In the genomic region with DNA sequence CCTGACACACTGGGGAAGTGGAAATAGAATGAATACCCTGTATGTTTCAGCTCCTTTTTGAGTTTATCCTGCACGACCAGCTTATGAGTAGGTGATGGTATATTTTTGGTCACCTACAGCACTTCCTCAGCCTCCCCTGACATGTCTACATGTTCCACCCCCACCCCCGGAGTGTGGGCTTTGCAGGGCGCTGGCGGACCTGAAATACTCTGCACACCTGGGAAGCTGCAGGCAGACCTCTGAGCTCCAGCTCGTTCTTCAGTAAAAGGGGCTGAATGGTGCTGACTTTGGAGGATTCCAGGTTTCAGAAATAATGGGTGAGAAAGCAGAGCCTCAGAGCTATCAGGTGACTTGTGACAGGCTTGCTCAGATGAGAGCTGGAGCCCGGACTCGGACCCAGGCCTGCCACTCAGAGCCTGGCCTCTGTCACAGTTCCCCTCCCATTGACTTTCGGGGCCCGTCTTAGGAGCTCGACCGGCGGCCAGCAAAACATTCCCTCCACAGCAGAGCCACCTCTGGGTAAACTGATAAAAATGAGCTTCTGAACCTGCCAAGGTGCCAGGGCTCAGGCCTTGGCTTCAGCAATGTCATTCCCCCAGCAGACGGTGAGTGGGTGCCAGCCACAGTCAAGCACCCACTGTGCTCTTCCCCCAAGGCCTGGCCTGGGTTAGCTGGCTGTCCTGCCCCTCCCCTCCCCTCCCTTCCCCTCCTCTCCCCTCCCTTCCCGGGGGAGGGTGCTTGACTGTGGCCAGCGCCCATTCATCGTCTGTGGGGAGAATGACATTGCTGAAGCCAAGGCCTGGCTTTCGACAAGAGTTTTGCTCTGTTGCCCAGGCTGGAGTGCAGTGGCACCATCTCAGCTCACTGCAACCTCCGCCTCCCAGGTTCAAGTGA, we compare ENCODE assay signal across 17 cellular contexts. TPM values are rescaled to one million over a fixed set of nuclear protein-coding genes. Genes with fewer than 3 reads are reported as not detected.
DNase-seq lines count a peak whose midpoint lies in the region; ATAC-seq and TF ChIP-seq lines count a peak whose summit lies in the region.
"Had no signal": no experiment of that assay in that cellular context is flagged by ENCODE, and none has a peak within 500 bp of the region (broad histone marks: within the 10 kb centered on the region; RNA-seq: fewer than 3 reads in every experiment).

No MANE protein-coding gene starts in this region.

- no peak overlapping the region for H2AFZ ChIP-seq in neuronal stem cell (ENCODE audit: low read length)

- H3K23ac ChIP-seq in neuronal stem cell (ENCODE audit: low read depth, low read length, poor library complexity): peak overlapping the region; percentile 59

- no peaks in the 10 kb centered on the region for H3K79me1 ChIP-seq in neuronal stem cell (ENCODE audit: low read depth, low read length)

- H3K27me3 ChIP-seq in right atrium auricular region (no peaks in the 10 kb centered on the region), esophagus (ENCODE audit: control insufficient read depth in 1 of 2, insufficient read depth in 2 of 2, low read length in 2 of 2) (no peaks in the 10 kb centered on the region), neuronal stem cell (ENCODE audit: control insufficient read depth in 3 of 3, insufficient read depth in 3 of 3, low read depth in 1 of 3, low read length in 3 of 3) (no peaks in the 10 kb centered on the region)
- no peaks in the 10 kb centered on the region for H3K27me3 ChIP-seq in effector memory CD4-positive, alpha-beta T cell (replicated peaks; ENCODE audit: control insufficient read depth, insufficient read depth, low read length, poor library complexity, severe bottlenecking)
- H3K27me3 ChIP-seq: sigmoid colon had no signal

- no peak overlapping the region for H3K4ac ChIP-seq in neuronal stem cell (ENCODE audit: low read length)

- no peak overlapping the region for H2BK120ac ChIP-seq in neuronal stem cell (ENCODE audit: low read depth, low read length)

- peak overlapping the region; percentile 52 for H3K18ac ChIP-seq in neuronal stem cell (ENCODE audit: low read length)

- H3K4me3 ChIP-seq in right atrium auricular region (no peak overlapping the region), esophagus (ENCODE audit: low read depth in 1 of 2, low read length in 2 of 2) (no peak overlapping the region), neuronal stem cell (ENCODE audit: low read length in 2 of 2) (no peak overlapping the region)
- H3K4me3 ChIP-seq in effector memory CD4-positive, alpha-beta T cell (ENCODE audit: insufficient read depth, low read depth, low read length, poor library complexity, severe bottlenecking): no peak overlapping the region
- H3K4me3 ChIP-seq: A549, sigmoid colon had no signal

- H2AK5ac ChIP-seq in neuronal stem cell (ENCODE audit: low read depth, low read length): no peak overlapping the region

- intact Hi-C loops in Right ventricle myocardium superior (cut with DNase I): no loop called here

- H3K9me3 ChIP-seq in right atrium auricular region (no peaks in the 10 kb centered on the region), esophagus (ENCODE audit: control insufficient read depth in 2 of 2, insufficient read depth in 1 of 2, low read depth in 1 of 2, low read length in 1 of 2) (no peaks in the 10 kb centered on the region), neuronal stem cell (replicated peaks in 1 of 2; ENCODE audit: control insufficient read depth in 2 of 2, insufficient read depth in 1 of 2, low read depth in 1 of 2, low read length in 2 of 2) (peaks cover 0 to 1% of the 10 kb centered on the region in 2 donors)
- H3K9me3 ChIP-seq in effector memory CD4-positive, alpha-beta T cell (ENCODE audit: control insufficient read depth, low read length): no peaks in the 10 kb centered on the region
- H3K9me3 ChIP-seq: A549, sigmoid colon had no signal

- H2BK12ac ChIP-seq in neuronal stem cell (ENCODE audit: low read length): no peak overlapping the region

- H3K36me3 ChIP-seq in right atrium auricular region (no peaks in the 10 kb centered on the region), esophagus (ENCODE audit: control insufficient read depth in 2 of 2, insufficient read depth in 2 of 2, low read length in 1 of 2) (peaks cover 0 to 10% of the 10 kb centered on the region in 2 donors), neuronal stem cell (replicated peaks in 1 of 2; ENCODE audit: control insufficient read depth in 2 of 2, insufficient read depth in 2 of 2, low read length in 2 of 2) (peaks cover 0 to 3% of the 10 kb centered on the region in 2 donors)
- H3K36me3 ChIP-seq in effector memory CD4-positive, alpha-beta T cell (ENCODE audit: control insufficient read depth, insufficient read depth, low read length): no peaks in the 10 kb centered on the region
- H3K36me3 ChIP-seq: sigmoid colon had no signal

- no peak for TF ChIP-seq CTCF in right atrium auricular region (IDR thresholded peaks at IDR 0.05)

- no peak overlapping the region for H3K27ac ChIP-seq in right atrium auricular region
- peak overlapping the region; percentile 4 to 40 for H3K27ac ChIP-seq in esophagus (ENCODE audit: low read depth in 2 of 2, low read length in 1 of 2)
- no peak overlapping the region for H3K27ac ChIP-seq in neuronal stem cell (replicated peaks; ENCODE audit: low read length)
- no peak overlapping the region for H3K27ac ChIP-seq in effector memory CD4-positive, alpha-beta T cell (ENCODE audit: insufficient read depth, low read length, poor library complexity, severe bottlenecking)
- H3K27ac ChIP-seq: A549, sigmoid colon had no signal

- no peak overlapping the region for H2BK5ac ChIP-seq in neuronal stem cell (ENCODE audit: low read length)

- DNase-seq in Right ventricle myocardium superior (peak; percentile 62), right atrium auricular region (ENCODE audit: low spot score) (no peak), neuronal stem cell (ENCODE audit: low spot score) (no peak), NCI-H1092 (lab: John Stamatoyannopoulos, UW) (no peak)
- DNase-seq in effector memory CD4-positive, alpha-beta T cell: no peak
- DNase-seq in activated CD8-positive, alpha-beta memory T cell treated with anti-CD3 and anti-CD28 coated beads, Interleukin-2, amount 50 U/mL, for 48 hours: no peak
- DNase-seq: activated naive CD4-positive, alpha-beta T cell treated with anti-CD3 and anti-CD28 coated beads, Interleukin-2, amount 10 ng/mL, durations not matched to agents 7 days and 5 days; activated T-cell treated with anti-CD3 and anti-CD28 coated beads, Interleukin-2, amount 50 U/mL, for 1 hour; kidney glomerular epithelial cell; NCI-H1436; NK-92 treated with Interleukin-12 subunit alpha and Interleukin-12 subunit beta, amount 100 ng/mL, for 24 hours; occipital lobe; sigmoid colon; SW 1271 had no signal

- 81 to 86% methylated on average over 15 to 18 of the region's 18 CpGs for WGBS in esophagus, 2 donors
- no CpG with 5 or more reads among the region's 18 CpGs for WGBS in neuronal stem cell (ENCODE audit: extremely low coverage in 2 of 2, insufficient read length in 2 of 2, insufficient replicate concordance in 1 of 2), 2 donors

- no peak overlapping the region for H3K9ac ChIP-seq in neuronal stem cell (ENCODE audit: low read depth, low read length, poor library complexity)

- H3K4me1 ChIP-seq in right atrium auricular region: peaks cover 0 to 21% of the 10 kb centered on the region in 2 donors
- H3K4me1 ChIP-seq in esophagus (ENCODE audit: control insufficient read depth in 2 of 2, insufficient read depth in 2 of 2, low read length in 1 of 2): peaks cover 0 to 13% of the 10 kb centered on the region in 2 donors
- peaks cover 6 to 11% of the 10 kb centered on the region in 2 donors for H3K4me1 ChIP-seq in neuronal stem cell (ENCODE audit: control insufficient read depth in 2 of 2, insufficient read depth in 1 of 2, low read depth in 1 of 2, low read length in 2 of 2)
- no peaks in the 10 kb centered on the region for H3K4me1 ChIP-seq in effector memory CD4-positive, alpha-beta T cell (ENCODE audit: control insufficient read depth, insufficient read depth, low read length, poor library complexity, severe bottlenecking)

- no peak overlapping the region for H2BK15ac ChIP-seq in neuronal stem cell (ENCODE audit: low read length)

- no peak overlapping the region for H4K8ac ChIP-seq in neuronal stem cell (ENCODE audit: low read depth, low read length)

- no peak overlapping the region for H3K4me2 ChIP-seq in neuronal stem cell (ENCODE audit: insufficient read depth, low read length, poor library complexity, severe bottlenecking)

- H3K14ac ChIP-seq in neuronal stem cell (ENCODE audit: low read length): no peak overlapping the region

- ATAC-seq in Right ventricle myocardium superior (ENCODE audit: poor library complexity) (peak; percentile 86), GM21528 (IDR thresholded peaks at IDR 0.05; ENCODE audit: low FRiP score, unreplicated experiment) (no peak)
- ATAC-seq: A549 had no signal

- H4K91ac ChIP-seq in neuronal stem cell (ENCODE audit: low read depth, low read length, poor library complexity): no peak overlapping the region

RNA-seq across cellular contexts. Expression of gene DOP1B, which starts 30.1 kb away (rescaled TPM):
- total RNA-seq in Right ventricle myocardium superior (14.1 TPM), right atrium auricular region (1 to 10 TPM; 4.0 to 4.9 TPM)
- 10 to 100 TPM in 1 of 2 donors, 1 to 10 TPM in 1; 9.2 to 13.2 TPM for polyA plus RNA-seq in esophagus
- polyA plus RNA-seq in neuronal stem cell (2013, experiment 1 of 2): 3.4 TPM
- 3.7 TPM for polyA plus RNA-seq in neuronal stem cell (2013, experiment 2 of 2)

RNA-seq across cellular contexts. Expression of gene CBR3, which starts 51.9 kb away (rescaled TPM):
- total RNA-seq in Right ventricle myocardium superior (2.1 TPM), right atrium auricular region (1 to 10 TPM; 1.8 to 8.2 TPM)
- 10 to 100 TPM; 55.8 to 77.1 TPM for polyA plus RNA-seq in esophagus
- polyA plus RNA-seq in neuronal stem cell (2013, experiment 1 of 2): not detected
- 0.06 TPM for polyA plus RNA-seq in neuronal stem cell (2013, experiment 2 of 2)

Comparison
In these comparisons a context has a peak if more than half of its experiments do, and no peak if none do; other contexts are left out.
1. H3K27ac ChIP-seq: peak in esophagus (2 of 2); none in right atrium auricular region (0 of 2), neuronal stem cell (single experiment) and effector memory CD4-positive, alpha-beta T cell (single experiment).